In the genomic region with DNA sequence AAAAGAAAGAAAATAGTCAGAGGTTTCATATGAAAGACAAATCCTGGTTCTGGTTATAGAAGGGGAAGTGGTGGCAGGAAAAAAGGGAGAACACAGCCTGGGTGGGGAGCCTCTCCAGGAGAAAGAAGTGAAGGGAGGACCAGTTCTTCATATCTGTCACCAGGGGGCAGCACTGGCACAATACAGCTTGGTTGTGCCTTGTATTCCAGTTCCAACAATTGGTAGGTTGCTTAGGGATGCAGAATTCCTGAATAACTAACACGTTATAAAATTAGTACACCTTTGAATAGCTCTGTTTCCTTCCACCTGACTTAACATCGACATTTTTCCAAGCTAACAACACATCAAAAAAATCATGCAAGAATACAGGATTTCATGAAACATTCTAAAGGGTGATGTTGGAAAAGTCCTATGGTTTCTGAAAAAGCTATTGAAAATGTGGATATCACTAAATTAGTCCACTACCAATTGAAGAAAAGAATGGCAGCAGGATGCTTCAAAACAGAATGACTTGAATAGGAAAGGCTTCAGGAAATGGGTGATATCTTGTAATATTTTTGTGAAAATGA, we compare ENCODE assay signal across 14 cellular contexts. TPM values are rescaled to one million over a fixed set of nuclear protein-coding genes. Genes with fewer than 3 reads are reported as not detected.
DNase-seq lines count a peak whose midpoint lies in the region; ATAC-seq and TF ChIP-seq lines count a peak whose summit lies in the region.
"Had no signal": no experiment of that assay in that cellular context is flagged by ENCODE, and none has a peak within 500 bp of the region (broad histone marks: within the 10 kb centered on the region; RNA-seq: fewer than 3 reads in every experiment).

No MANE protein-coding gene starts in this region.

- peaks cover 13% of the 10 kb centered on the region; the same call in 1 of the 2 replicates for H3K9me3 ChIP-seq in SU-DHL-6 (ENCODE audit: insufficient read depth, low read length)
- peaks cover 36% of the 10 kb centered on the region for H3K9me3 ChIP-seq in left ventricle myocardium inferior (replicated peaks)

- H3K27me3 ChIP-seq in SU-DHL-6 (ENCODE audit: low read length) (no peaks in the 10 kb centered on the region), left ventricle myocardium inferior (ENCODE audit: low read depth) (peaks cover 15% of the 10 kb centered on the region)
- H3K27me3 ChIP-seq: suprapubic skin had no signal

- intact Hi-C loops in left ventricle myocardium inferior (cut with micrococcal nuclease): no loop called here

- H4K20me1 ChIP-seq in SU-DHL-6 (ENCODE audit: low read depth, low read length): no peaks in the 10 kb centered on the region

- no peaks in the 10 kb centered on the region for H3K79me2 ChIP-seq in SU-DHL-6 (ENCODE audit: insufficient read depth, low read length)

- TF ChIP-seq CTCF in AG09319 (IDR thresholded peaks at IDR 0.05; ENCODE audit: low read depth, low read length): peak; percentile 4; the same call in 1 of the 2 replicates
- TF ChIP-seq CTCF in GM12875 (IDR thresholded peaks at IDR 0.05; ENCODE audit: borderline replicate concordance, insufficient read depth, low read depth, low read length): 0 out of 2 replicates have a peak, but pooled peaks have one; percentile 32
- peak; percentile 12 for TF ChIP-seq CTCF in SU-DHL-6 (IDR thresholded peaks at IDR 0.05; ENCODE audit: insufficient read depth, low read length, poor library complexity, severe bottlenecking)
- TF ChIP-seq CTCF in left ventricle myocardium inferior (IDR thresholded peaks at IDR 0.05; ENCODE audit: borderline replicate concordance): no peak

- H3K36me3 ChIP-seq in SU-DHL-6 (ENCODE audit: low read length): no peaks in the 10 kb centered on the region
- H3K36me3 ChIP-seq in left ventricle myocardium inferior: no peaks in the 10 kb centered on the region
- H3K36me3 ChIP-seq: suprapubic skin had no signal

- no peaks in the 10 kb centered on the region for H3K9me2 ChIP-seq in SU-DHL-6 (replicated peaks; ENCODE audit: insufficient read depth, low read length)

- no peak overlapping the region for H3K4me2 ChIP-seq in SU-DHL-6 (ENCODE audit: low read depth, low read length, poor library complexity, severe bottlenecking)

- no peak overlapping the region for H3K27ac ChIP-seq in SU-DHL-6 (ENCODE audit: low read depth, low read length)
- H3K27ac ChIP-seq in left ventricle myocardium inferior (replicated peaks): no peak overlapping the region
- H3K27ac ChIP-seq: epithelial cell of prostate, suprapubic skin had no signal

- no peak overlapping the region for H3K4me3 ChIP-seq in GM12875 (ENCODE audit: low read depth, low read length)
- no peak overlapping the region for H3K4me3 ChIP-seq in SU-DHL-6 (ENCODE audit: insufficient read depth, low read length, poor library complexity, severe bottlenecking)
- H3K4me3 ChIP-seq in left ventricle myocardium inferior: no peak overlapping the region
- H3K4me3 ChIP-seq: suprapubic skin had no signal

- DNase-seq in AG09319 (ENCODE audit: extremely low read depth, low read depth): no peak
- DNase-seq in iPS DF 19.7 (ENCODE audit: low read depth, low spot score): peak; percentile 9
- no peak for DNase-seq in NK-92 treated with Interleukin-12 subunit alpha and Interleukin-12 subunit beta, amount 100 ng/mL, for 24 hours (lab: John Stamatoyannopoulos, UW)
- no peak for DNase-seq in left ventricle myocardium inferior
- no peak for DNase-seq in NCI-H128 (lab: John Stamatoyannopoulos, UW; ENCODE audit: unreplicated experiment)
- DNase-seq: GF-D8, NCI-H1694, T-helper 2 cell had no signal

- no peaks in the 10 kb centered on the region for H3F3A ChIP-seq in SU-DHL-6 (ENCODE audit: insufficient read depth)

- no peak for ATAC-seq in HG02970 (IDR thresholded peaks at IDR 0.05; ENCODE audit: low FRiP score, unreplicated experiment)

- H3K4me1 ChIP-seq in left ventricle myocardium inferior: no peaks in the 10 kb centered on the region
- H3K4me1 ChIP-seq: suprapubic skin had no signal

- no peak overlapping the region for H2AFZ ChIP-seq in SU-DHL-6 (ENCODE audit: low read depth, low read length, severe bottlenecking)

- no peak overlapping the region for H3K9ac ChIP-seq in SU-DHL-6 (ENCODE audit: low read length)

RNA-seq across cellular contexts. Expression of a gene that starts 52.9 kb away (rescaled TPM):
- total RNA-seq in left ventricle myocardium inferior: not detected
- total RNA-seq: mucosa of gallbladder had no signal
